In the genomic region with DNA sequence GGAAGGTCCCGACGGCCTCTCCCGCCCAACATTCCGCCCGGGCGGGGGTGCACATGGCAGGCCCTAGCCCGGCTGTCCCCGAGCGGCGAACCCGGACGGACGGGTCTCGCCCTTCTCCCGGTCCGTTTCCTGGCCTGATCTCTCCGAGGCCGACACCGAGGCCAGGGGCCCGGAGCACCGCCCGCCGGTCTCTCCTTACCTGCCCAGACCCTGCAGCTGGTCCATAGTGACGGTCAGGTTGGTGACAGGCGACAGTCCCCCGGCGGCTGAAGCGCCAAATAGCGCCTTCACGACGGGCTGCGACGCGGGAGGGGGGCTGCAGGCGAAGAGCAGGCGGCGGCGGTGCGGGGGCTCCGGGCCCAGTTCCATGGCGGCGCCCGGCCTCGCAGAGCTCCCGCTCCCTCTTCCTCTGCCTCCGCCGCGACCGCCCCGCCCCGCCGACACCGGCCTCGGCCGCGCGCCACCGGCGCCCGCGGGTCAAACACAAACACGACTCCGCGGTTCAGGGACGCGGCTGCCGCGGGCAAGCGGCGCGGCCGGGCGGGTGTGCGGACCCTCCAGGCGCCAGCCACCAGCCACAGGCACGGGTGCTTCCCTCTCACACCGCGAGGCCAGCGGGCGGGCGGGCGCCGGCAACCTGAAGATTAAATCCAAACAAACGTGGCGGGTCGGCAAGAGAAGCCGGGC, we compare ENCODE assay signal across 8 cellular contexts. TPM values are rescaled to one million over a fixed set of nuclear protein-coding genes. Genes with fewer than 3 reads are reported as not detected.
DNase-seq lines count a peak whose midpoint lies in the region; ATAC-seq and TF ChIP-seq lines count a peak whose summit lies in the region.

No MANE protein-coding gene starts in this region.

- WGBS in lung, 2 donors, result 0 to 1% methylated on average over 55 to 87 of the region's 87 CpGs

- no peak for TF ChIP-seq CTCF in choroid plexus epithelial cell (conservative IDR thresholded peaks at IDR 0.05; ENCODE audit: low read depth, low read length)
- TF ChIP-seq CTCF in lung (IDR thresholded peaks at IDR 0.05; ENCODE audit: control extremely low read depth, extremely low read depth), result no peak

- H3K4me1 ChIP-seq in lung (ENCODE audit: control insufficient read depth in 2 of 2, insufficient read depth in 2 of 2, low read length in 2 of 2), result peaks cover 0 to 7% of the 10 kb centered on the region in 2 donors

- no peak overlapping the region for H3K27ac ChIP-seq in lung (ENCODE audit: low read depth in 1 of 2, low read length in 1 of 2)

- DNase-seq in activated naive CD4-positive, alpha-beta T cell treated with Interleukin-2 at 50 U/mL for 16 hours, result peak; percentile 42
- no peak for DNase-seq in activated naive CD4-positive, alpha-beta T cell (lab: John Stamatoyannopoulos, UW)
- DNase-seq in RPMI8226, result peak; percentile 11
- DNase-seq in choroid plexus epithelial cell (ENCODE audit: low read depth), result no peak
- DNase-seq in lung (ENCODE audit: low spot score), result no peak
- peak; percentile 61 for DNase-seq in stimulated activated naive CD8-positive, alpha-beta T cell treated with anti-CD3 and anti-CD28 coated beads, Interleukin-15, Interleukin-2, amounts not matched to agents 100 U/mL and 50 U/mL, for 24 hours
- no peak for DNase-seq in DMS 273 treated with DMSO at 0.1 percent for 48 hours (lab: John Stamatoyannopoulos, UW)

- no peaks in the 10 kb centered on the region for H3K27me3 ChIP-seq in lung (ENCODE audit: control insufficient read depth, insufficient read depth)

- H3K4me3 ChIP-seq in choroid plexus epithelial cell (ENCODE audit: low read depth, low read length) (peak overlapping the region; percentile 90), lung (peak overlapping the region; percentile 76)

- ATAC-seq in HG02885 (IDR thresholded peaks at IDR 0.05; ENCODE audit: poor library complexity, unreplicated experiment) (peak; percentile 33), lung (ENCODE audit: insufficient read depth, low FRiP score) (peak; percentile 36)
- peak; percentile 12 for ATAC-seq in stimulated activated naive CD8-positive, alpha-beta T cell treated with anti-CD3 and anti-CD28 coated beads, Interleukin-15, Interleukin-2, amounts not matched to agents 100 U/mL and 50 U/mL, for 24 hours

- H3K9me3 ChIP-seq in lung (ENCODE audit: control insufficient read depth in 2 of 2, insufficient read depth in 1 of 2, low read length in 1 of 2), result no peaks in the 10 kb centered on the region

- no peaks in the 10 kb centered on the region for H3K36me3 ChIP-seq in lung (ENCODE audit: control insufficient read depth in 2 of 2, insufficient read depth in 2 of 2, low read length in 2 of 2)

RNA-seq across cellular contexts. Expression of a gene that starts 0.5 kb away (rescaled TPM):
- 1 to 10 TPM; 1.4 to 1.5 TPM for total RNA-seq in lung
- under 1 TPM; 0.57 to 0.87 TPM for polyA plus RNA-seq in lung

RNA-seq across cellular contexts. Expression of a gene that starts 35.6 kb away (rescaled TPM):
- total RNA-seq in lung, result 1 to 10 TPM; 1.3 to 1.9 TPM
- 1 to 10 TPM; 1.5 to 5.5 TPM for polyA plus RNA-seq in lung

RNA-seq across cellular contexts. Expression of a gene that starts 53.2 kb away (rescaled TPM):
- 10 to 100 TPM; 13.1 to 14.7 TPM for total RNA-seq in lung
- polyA plus RNA-seq in lung, result 1 to 10 TPM; 3.4 to 6.8 TPM

Comparison
In these comparisons a context has a peak if more than half of its experiments do, and no peak if none do; other contexts are left out.
1. DNase-seq: peak in activated naive CD4-positive, alpha-beta T cell treated with Interleukin-2 at 50 U/mL for 16 hours (single experiment), RPMI8226 (single experiment) and stimulated activated naive CD8-positive, alpha-beta T cell treated with anti-CD3 and anti-CD28 coated beads, Interleukin-15, Interleukin-2, amounts not matched to agents 100 U/mL and 50 U/mL, for 24 hours (single experiment); none in activated naive CD4-positive, alpha-beta T cell (0 of 4), choroid plexus epithelial cell (single experiment), lung (single experiment) and DMS 273 treated with DMSO at 0.1 percent for 48 hours (single experiment).
2. Peak in every context shown above with its lines, with median percentiles within 50 percentile points of each other: ATAC-seq.